Comparison of ENCODE assay signal across 1 cellular context in genomic region chr3:38242812-38243211, GRCh38.
A peak's percentile ranks its signal among the peaks of the same experiment; 100 is the strongest.
TF ChIP-seq lines count a peak whose summit lies in the region.

No MANE protein-coding gene starts in this region.

TF ChIP-seq in HEK293, 187 proteins besides CTCF, POLR2A, EP300 and RAD21 (continued from another document):
- TF ChIP-seq KLF7 (tag by site-specific recombination; IDR thresholded peaks at IDR 0.05; ENCODE audit: borderline replicate concordance) (peak; percentile 47; the same call in 1 of the 2 replicates), ZFP37 (tag by site-specific recombination; IDR thresholded peaks at IDR 0.05) (peak; percentile 58; the same call in 1 of the 2 replicates), ZNF202 (tag by site-specific recombination; IDR thresholded peaks at IDR 0.05; ENCODE audit: borderline replicate concordance) (peak; percentile 65; the same call in 1 of the 2 replicates), ZNF555 (tag by site-specific recombination; conservative IDR thresholded peaks at IDR 0.05) (peak; percentile 84), ZNF560 (tag by site-specific recombination; IDR thresholded peaks at IDR 0.05; ENCODE audit: borderline replicate concordance) (peak; percentile 70), ZNF629 (tag by site-specific recombination; IDR thresholded peaks at IDR 0.05) (peak; percentile 48; the same call in 1 of the 2 replicates), ZNF558 (tag by site-specific recombination; IDR thresholded peaks at IDR 0.05) (peak; percentile 66; the same call in 1 of the 2 replicates), ZNF266 (tag by site-specific recombination; IDR thresholded peaks at IDR 0.05; ENCODE audit: low read depth) (peak; percentile 66; the same call in 1 of the 2 replicates), ZNF292 (tag by site-specific recombination; IDR thresholded peaks at IDR 0.05; ENCODE audit: borderline replicate concordance, low read depth) (0 out of 2 replicates have a peak, but pooled peaks have one; percentile 47), ZNF433 (tag by site-specific recombination; IDR thresholded peaks at IDR 0.05; ENCODE audit: low read depth) (peak; percentile 50; the same call in 1 of the 2 replicates), ZNF654 (tag by site-specific recombination; IDR thresholded peaks at IDR 0.05; ENCODE audit: low read depth) (peak; percentile 47), ZXDB (tag by site-specific recombination; IDR thresholded peaks at IDR 0.05) (peak; percentile 61; the same call in 1 of the 2 replicates), ZNF639 (tag by site-specific recombination; IDR thresholded peaks at IDR 0.05) (0 out of 2 replicates have a peak, but pooled peaks have one; percentile 57), ZNF140 (tag by site-specific recombination; IDR thresholded peaks at IDR 0.05) (peak; percentile 81), ZNF664 (tag by site-specific recombination; IDR thresholded peaks at IDR 0.05) (peak; percentile 75), ZNF394 (tag by site-specific recombination; IDR thresholded peaks at IDR 0.05; ENCODE audit: borderline replicate concordance) (peak; percentile 94), ZBTB11 (tag by site-specific recombination; conservative IDR thresholded peaks at IDR 0.05; ENCODE audit: low read depth) (peak; percentile 79), ZNF623 (tag by site-specific recombination; IDR thresholded peaks at IDR 0.05) (peak; percentile 76), ZNF518A (tag by site-specific recombination; conservative IDR thresholded peaks at IDR 0.05; ENCODE audit: low read depth) (peak; percentile 93), ZBTB21 (tag by site-specific recombination; IDR thresholded peaks at IDR 0.05) (peak; percentile 63; the same call in 1 of the 2 replicates), AEBP2 (tag by site-specific recombination; IDR thresholded peaks at IDR 0.05; ENCODE audit: borderline replicate concordance) (peak; percentile 80), ZNF510 (tag by site-specific recombination; IDR thresholded peaks at IDR 0.05; ENCODE audit: insufficient replicate concordance) (peak; percentile 79), ZNF426 (tag by site-specific recombination; IDR thresholded peaks at IDR 0.05) (peak; percentile 89)
